Comparison of ENCODE assay signal across 13 cellular contexts in the genomic region with DNA sequence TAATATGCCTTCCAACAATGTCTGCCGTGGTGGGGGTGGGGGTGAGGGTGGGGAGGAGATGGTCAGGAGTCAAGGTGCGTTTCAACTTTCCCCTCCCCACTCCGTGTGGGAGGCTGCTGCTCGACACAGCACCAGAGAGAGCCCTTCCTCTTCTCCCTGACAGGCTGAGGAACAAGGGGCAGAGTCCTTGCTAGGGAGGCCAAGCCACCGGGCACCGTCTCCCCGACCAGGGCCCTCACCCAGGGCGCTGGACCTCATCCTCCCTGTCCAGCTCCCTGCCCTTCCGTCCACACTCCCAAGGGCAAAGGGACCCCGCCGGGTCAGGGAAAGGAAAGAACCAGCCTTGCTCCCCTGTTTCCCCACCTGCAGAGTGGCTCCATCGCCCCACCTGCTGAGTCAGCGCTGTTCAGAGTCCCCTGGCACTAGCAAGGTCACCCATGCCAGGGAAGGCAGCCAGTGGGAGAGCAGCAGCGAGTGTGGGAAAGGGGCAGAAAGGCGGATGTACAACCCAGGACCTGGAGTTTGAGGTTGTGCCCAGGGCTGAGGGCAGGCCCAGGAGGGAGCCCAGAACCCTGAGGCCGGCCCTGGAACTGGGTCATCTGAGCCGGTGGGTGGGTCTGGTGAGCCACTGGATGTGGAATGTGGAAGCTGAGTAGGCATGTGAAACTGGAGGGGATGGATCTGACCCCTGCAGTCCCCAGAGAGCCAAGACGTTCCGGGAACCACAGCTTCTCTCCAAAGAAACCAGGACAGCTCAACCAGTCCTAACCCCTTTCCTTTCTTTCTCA. TPM values are rescaled to one million over a fixed set of nuclear protein-coding genes. Genes with fewer than 3 reads are reported as not detected.
A peak's percentile ranks its signal among the peaks of the same experiment; 100 is the strongest.
DNase-seq lines count a peak whose midpoint lies in the region; FAIRE-seq and TF ChIP-seq lines count a peak whose summit lies in the region.
"Had no signal": no experiment of that assay in that cellular context is flagged by ENCODE, and none has a peak within 500 bp of the region (broad histone marks: within the 10 kb centered on the region; RNA-seq: fewer than 3 reads in every experiment).

No MANE protein-coding gene starts in this region.

- no peaks in the 10 kb centered on the region for H3K36me3 ChIP-seq in brain microvascular endothelial cell (replicated peaks)
- no peaks in the 10 kb centered on the region for H3K36me3 ChIP-seq in skeletal muscle tissue (ENCODE audit: control insufficient read depth in 3 of 3, insufficient read depth in 3 of 3, low read length in 3 of 3)
- H3K36me3 ChIP-seq: breast epithelium, esophagus squamous epithelium, lower lobe of right lung had no signal

- peak; percentile 30 for DNase-seq in H54 (ENCODE audit: insufficient read length, low spot score)
- DNase-seq in brain microvascular endothelial cell = peak; percentile 53
- DNase-seq in left kidney (ENCODE audit: low read depth, low spot score) = peak; percentile 57
- no peak for DNase-seq in HuH-7.5 (ENCODE audit: low spot score)
- no peak for DNase-seq in mesothelial cell of epicardium (ENCODE audit: low spot score in 2 of 2, unreplicated experiment in 2 of 2)
- no peak for DNase-seq in SKM-1 treated with dmso at 0.1 percent for 144 hours (lab: John Stamatoyannopoulos, UW; ENCODE audit: unreplicated experiment)
- DNase-seq in NCI-H2081 treated with DMSO at 0.1 percent for 48 hours (lab: John Stamatoyannopoulos, UW) = no peak
- DNase-seq: esophagus squamous epithelium, HCEC 1CT, lower lobe of right lung had no signal

- H3K9me3 Mint-ChIP-seq in mesothelial cell of epicardium = no peaks in the 10 kb centered on the region

- H3K4me3 Mint-ChIP-seq in mesothelial cell of epicardium = no peak overlapping the region

- H3K4me1 ChIP-seq in skeletal muscle tissue (ENCODE audit: control insufficient read depth in 3 of 3, insufficient read depth in 3 of 3, low read length in 3 of 3) = peaks cover 8 to 20% (median 16%) of the 10 kb centered on the region in 3 donors
- H3K4me1 ChIP-seq: breast epithelium, lower lobe of right lung had no signal

- no peaks in the 10 kb centered on the region for H3K27me3 ChIP-seq in brain microvascular endothelial cell (replicated peaks)
- peaks cover 0 to 8% (median 0%) of the 10 kb centered on the region in 3 donors for H3K27me3 ChIP-seq in skeletal muscle tissue (ENCODE audit: control insufficient read depth in 3 of 3, insufficient read depth in 3 of 3, low read length in 3 of 3)
- H3K27me3 ChIP-seq: breast epithelium had no signal

- FAIRE-seq in H54 (lab: Jason Lieb, UNC) = no peak
- FAIRE-seq: GM12892 had no signal

- H3K27me3 Mint-ChIP-seq in mesothelial cell of epicardium (ENCODE audit: low read depth) = peaks cover 61% of the 10 kb centered on the region

- no peak overlapping the region for H3K27ac Mint-ChIP-seq in mesothelial cell of epicardium

- no peak for TF ChIP-seq CTCF in brain microvascular endothelial cell (IDR thresholded peaks at IDR 0.05; ENCODE audit: low read depth, low read length, missing control alignments)
- no peak for TF ChIP-seq CTCF in mesothelial cell of epicardium (IDR thresholded peaks at IDR 0.05; ENCODE audit: unreplicated experiment)

- H3K9ac ChIP-seq in skeletal muscle tissue (ENCODE audit: low read depth in 1 of 3, low read length in 3 of 3) = peak overlapping the region in 2 of 3 donors; percentile 30 to 33

- H3K27ac ChIP-seq in brain microvascular endothelial cell = no peak overlapping the region
- H3K27ac ChIP-seq in skeletal muscle tissue (ENCODE audit: low read depth, low read length) = no peak overlapping the region
- H3K27ac ChIP-seq: breast epithelium, esophagus squamous epithelium, lower lobe of right lung had no signal

- no peaks in the 10 kb centered on the region for H3K36me3 Mint-ChIP-seq in mesothelial cell of epicardium

- no peak for TF ChIP-seq POLR2A in H54 (IDR thresholded peaks at IDR 0.05; ENCODE audit: low read depth, low read length)

- in situ Hi-C loops in brain microvascular endothelial cell (cut with HindIII; ENCODE audit: low pct_ligation_motif_present, low sequenced_read_pairs) = no loop called here

- no peaks in the 10 kb centered on the region for H3K9me3 ChIP-seq in skeletal muscle tissue (ENCODE audit: control insufficient read depth in 3 of 3, low read length in 3 of 3)
- H3K9me3 ChIP-seq: breast epithelium, esophagus squamous epithelium, lower lobe of right lung had no signal

- H3K4me3 ChIP-seq in brain microvascular endothelial cell (ENCODE audit: low read depth, low read length) (no peak overlapping the region), skeletal muscle tissue (ENCODE audit: low read length in 3 of 3) (peak overlapping the region in 1 of 3 donors; percentile 29)
- H3K4me3 ChIP-seq: breast epithelium, esophagus squamous epithelium, lower lobe of right lung had no signal

- H3K4me1 Mint-ChIP-seq in mesothelial cell of epicardium = no peaks in the 10 kb centered on the region

RNA-seq across cellular contexts. Expression of gene BUD13, which starts 47.2 kb away (rescaled TPM):
- 18.8 TPM for total RNA-seq in skeletal muscle tissue
- 21.2 to 22.2 TPM (median 21.4 TPM) in 3 replicates for total RNA-seq in mesothelial cell of epicardium

Comparison
In these comparisons a context has a peak if more than half of its experiments do, and no peak if none do; other contexts are left out.
1. DNase-seq: peak in H54 (single experiment), brain microvascular endothelial cell (single experiment) and left kidney (single experiment); none in HuH-7.5 (single experiment), mesothelial cell of epicardium (0 of 2), SKM-1 treated with dmso at 0.1 percent for 144 hours (single experiment) and NCI-H2081 treated with DMSO at 0.1 percent for 48 hours (single experiment).